ENCODE assay signal across 8 cellular contexts in the genomic region with DNA sequence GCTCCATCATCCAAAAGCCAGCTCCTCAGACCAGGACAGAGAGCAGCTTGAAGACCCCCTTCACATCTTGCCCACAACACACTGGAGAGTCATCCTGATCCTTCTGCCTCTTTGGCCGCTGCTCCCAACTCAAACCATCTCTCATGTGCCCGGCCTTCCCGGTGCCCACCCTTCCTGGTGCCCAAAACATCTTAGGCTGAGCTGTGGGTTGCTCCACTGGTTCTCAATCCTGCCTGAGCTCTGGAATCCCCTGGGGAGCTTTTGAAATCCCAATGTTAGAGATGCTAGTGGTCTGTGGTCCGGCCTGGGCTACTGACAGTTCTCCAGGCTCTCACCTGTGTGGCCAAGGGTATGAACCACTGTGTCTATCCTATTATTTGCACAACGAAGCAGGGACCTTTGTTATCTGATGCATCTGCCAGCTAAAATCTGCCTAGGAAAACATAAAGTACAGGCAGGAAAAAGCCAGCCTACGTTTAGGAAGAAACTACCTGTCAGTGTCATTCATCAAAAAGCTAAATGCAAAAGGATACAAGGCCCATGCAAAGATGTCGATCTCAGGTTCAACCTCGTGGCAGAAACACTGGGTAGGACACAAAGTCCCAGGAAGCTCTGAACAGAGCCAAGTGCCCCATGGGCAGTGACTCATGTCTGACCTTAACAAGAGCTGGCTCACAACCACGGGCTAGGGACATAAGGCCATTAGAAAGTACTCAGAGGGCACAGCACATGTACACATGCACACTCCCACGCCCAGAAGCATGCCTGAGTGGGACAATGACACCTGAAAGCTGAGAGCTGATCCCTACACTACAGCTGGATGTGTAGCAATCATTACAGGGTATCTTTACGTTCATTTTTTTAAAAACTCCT. TPM values are rescaled to one million over a fixed set of nuclear protein-coding genes. Genes with fewer than 3 reads are reported as not detected.
DNase-seq lines count a peak whose midpoint lies in the region; ATAC-seq and TF ChIP-seq lines count a peak whose summit lies in the region.

No MANE protein-coding gene starts in this region.

- no peak for TF ChIP-seq POLR2A in esophagus muscularis mucosa (IDR thresholded peaks at IDR 0.05; ENCODE audit: low read depth)

- H3K4me1 ChIP-seq in Caco-2 (peaks cover 58% of the 10 kb centered on the region), esophagus muscularis mucosa (peaks cover 57 to 85% (median 79%) of the 10 kb centered on the region in 4 donors)

- peaks cover 20% of the 10 kb centered on the region for H3K4me1 Mint-ChIP-seq in Caco-2 (ENCODE audit: low read depth, unreplicated experiment)
- peaks cover 58% of the 10 kb centered on the region for H3K4me1 Mint-ChIP-seq in osteocyte (ENCODE audit: unreplicated experiment)

- H3K27ac Mint-ChIP-seq in Caco-2 (ENCODE audit: unreplicated experiment), result peak overlapping the region; percentile 56
- peak overlapping the region; percentile 79 for H3K27ac Mint-ChIP-seq in osteocyte (ENCODE audit: unreplicated experiment)

- H3K36me3 ChIP-seq in Caco-2 (ENCODE audit: control insufficient read depth, insufficient read depth, low read length) (no peaks in the 10 kb centered on the region), esophagus muscularis mucosa (no peaks in the 10 kb centered on the region)

- peak overlapping the region; percentile 67 to 76 (median 75) for H3K27ac ChIP-seq in esophagus muscularis mucosa (replicated peaks in 1 of 4)

- BruUV-seq in Caco-2 (replicated peaks; lab: Mats Ljungman, UMichigan), result no TSS peak

- H3K4me3 Mint-ChIP-seq in Caco-2 (ENCODE audit: unreplicated experiment) (no peak overlapping the region), osteocyte (ENCODE audit: unreplicated experiment) (no peak overlapping the region)

- H3K9me3 Mint-ChIP-seq in Caco-2 (ENCODE audit: unreplicated experiment), result no peaks in the 10 kb centered on the region
- H3K9me3 Mint-ChIP-seq in osteocyte (ENCODE audit: unreplicated experiment), result no peaks in the 10 kb centered on the region

- H3K4me3 ChIP-seq in Caco-2 (ENCODE audit: low read depth, low read length), result no peak overlapping the region
- H3K4me3 ChIP-seq in esophagus muscularis mucosa, result no peak overlapping the region

- intact Hi-C loops in Caco-2 (cut with micrococcal nuclease; ENCODE audit: unreplicated experiment), result no loop called here
- intact Hi-C loops in esophagus muscularis mucosa (cut with DNase I), result no loop called here

- ATAC-seq in GM18873 (IDR thresholded peaks at IDR 0.05; ENCODE audit: low FRiP score, unreplicated experiment) (no peak), HG02588 (IDR thresholded peaks at IDR 0.05; ENCODE audit: unreplicated experiment) (no peak)

- H3K27me3 Mint-ChIP-seq in Caco-2 (ENCODE audit: insufficient read depth, unreplicated experiment) (no peaks in the 10 kb centered on the region), osteocyte (ENCODE audit: unreplicated experiment) (no peaks in the 10 kb centered on the region)

- 62% methylated on average over 11 of the region's 11 CpGs for WGBS in esophagus muscularis mucosa

- H3K27me3 ChIP-seq in Caco-2 (replicated peaks; ENCODE audit: control insufficient read depth, insufficient read depth, low read length) (no peaks in the 10 kb centered on the region), esophagus muscularis mucosa (no peaks in the 10 kb centered on the region)

- H3K9me3 ChIP-seq in Caco-2 (no peaks in the 10 kb centered on the region; the same call in 1 of the 2 replicates), esophagus muscularis mucosa (no peaks in the 10 kb centered on the region)

- peak; percentile 80 for TF ChIP-seq EP300 in esophagus muscularis mucosa (IDR thresholded peaks at IDR 0.05)

- POLR2A ChIA-PET in Caco-2 (lab: Charles Lee), result no interaction called here

- H3K36me3 Mint-ChIP-seq in Caco-2 (ENCODE audit: insufficient read depth, unreplicated experiment), result no peaks in the 10 kb centered on the region
- peaks cover 4% of the 10 kb centered on the region for H3K36me3 Mint-ChIP-seq in osteocyte (ENCODE audit: unreplicated experiment)

- CTCF ChIA-PET in Caco-2 (lab: Charles Lee), result interaction anchor here (0.9 to 1.6 kb wide), 2 partner anchors 29 to 83 kb away, joined by 3 to 5 read pairs; no protein-coding TSS in a partner anchor

- TF ChIP-seq CTCF in Caco-2 (IDR thresholded peaks at IDR 0.05; ENCODE audit: insufficient read depth in 1 of 2, low read depth in 1 of 2, low read length in 1 of 2, severe bottlenecking in 1 of 2, unreplicated experiment in 1 of 2) (no peak), esophagus muscularis mucosa (IDR thresholded peaks at IDR 0.05) (no peak), osteocyte (IDR thresholded peaks at IDR 0.05) (no peak)

- DNase-seq in Caco-2, result peak in 1 of 2 experiments; percentile 53
- peak; percentile 26 for DNase-seq in NCI-H526 treated with DMSO at 0.1 percent for 48 hours (lab: John Stamatoyannopoulos, UW)
- DNase-seq in esophagus muscularis mucosa (ENCODE audit: extremely low spot score), result no peak
- no peak for DNase-seq in osteocyte (ENCODE audit: extremely low spot score, unreplicated experiment)
- DNase-seq in NCI-H1417 (lab: John Stamatoyannopoulos, UW), result no peak
- DNase-seq in stimulated activated CD4-positive, alpha-beta T cell treated with anti-CD3 and anti-CD28 coated beads, Interleukin-4, amount 100 ng/mL, for 24 hours, result no peak

RNA-seq across cellular contexts. Expression of gene TBC1D8, which starts 30.8 kb away (rescaled TPM):
- total RNA-seq in Caco-2 (2022) (29.3 and 29.5 TPM in 2 replicates), esophagus muscularis mucosa (10 to 100 TPM; 16.7 to 23.4 (median 20.4) TPM), osteocyte (15.2 and 16.3 TPM in 2 replicates)
